Comparison of ENCODE assay signal across 8 cellular contexts in the genomic region with DNA sequence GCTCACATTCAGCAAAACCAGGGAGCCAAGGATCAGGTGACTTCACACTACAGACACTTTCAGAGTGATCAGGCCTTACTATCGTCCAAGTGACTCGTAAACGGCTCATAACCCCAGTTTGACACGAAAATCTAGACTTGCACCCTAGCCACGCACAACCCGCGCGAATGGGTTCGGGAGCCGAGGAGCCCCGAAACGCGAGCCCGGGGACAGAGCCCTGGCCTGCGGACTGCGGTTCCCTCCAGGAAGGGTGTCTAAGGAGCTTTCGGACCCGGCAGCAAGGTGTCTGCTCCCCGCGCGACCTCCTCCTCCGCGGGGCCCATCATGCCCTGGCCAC. TPM values are rescaled to one million over a fixed set of nuclear protein-coding genes. Genes with fewer than 3 reads are reported as not detected.
DNase-seq lines count a peak whose midpoint lies in the region; ATAC-seq and TF ChIP-seq lines count a peak whose summit lies in the region.

No MANE protein-coding gene starts in this region.

- intact Hi-C loops in A673 (cut with micrococcal nuclease; ENCODE audit: unreplicated experiment): loop anchor here (5.0 kb wide), 1 partner anchor 131 kb away; no protein-coding TSS in a partner anchor

- no TSS peak for BruUV-seq in A673 (replicated peaks; lab: Mats Ljungman, UMichigan)

- H3K36me3 Mint-ChIP-seq in memory B cell: no peaks in the 10 kb centered on the region

- CTCF ChIA-PET in A673 (lab: Charles Lee): interaction anchor here (0.7 kb wide), 1 partner anchor 188 kb away, joined by 4 read pairs; no protein-coding TSS in a partner anchor

- H3K9me3 ChIP-seq in A673 (ENCODE audit: low read depth, low read length, poor library complexity, severe bottlenecking): no peaks in the 10 kb centered on the region

- no peaks in the 10 kb centered on the region for H3K36me3 ChIP-seq in A673 (ENCODE audit: insufficient read depth, low read length, poor library complexity, severe bottlenecking)

- in situ Hi-C loops in GM13977 (cut with MboI; ENCODE audit: low pct_unique_long_range_greater_than_20kb, low sequenced_read_pairs, unreplicated experiment): no loop called here

- no peaks in the 10 kb centered on the region for H3K27me3 Mint-ChIP-seq in memory B cell

- H3K9me3 Mint-ChIP-seq in memory B cell: no peaks in the 10 kb centered on the region

- peaks cover 20% of the 10 kb centered on the region for H3K4me1 ChIP-seq in A673 (ENCODE audit: insufficient read depth, low read length, poor library complexity, severe bottlenecking)

- peak overlapping the region; percentile 96 for H3K4me3 ChIP-seq in A673 (ENCODE audit: low read depth, low read length, poor library complexity, severe bottlenecking)

- peak overlapping the region; percentile 97 for H3K27ac ChIP-seq in A673 (ENCODE audit: low read depth, low read length, poor library complexity, severe bottlenecking)

- ATAC-seq in HG02943 (IDR thresholded peaks at IDR 0.05; ENCODE audit: low read depth, unreplicated experiment) (peak; percentile 25), memory B cell (ENCODE audit: low read depth) (peak; percentile 13)

- H3K4me3 Mint-ChIP-seq in memory B cell: peak overlapping the region; percentile 93

- H3K27ac Mint-ChIP-seq in memory B cell: peak overlapping the region; percentile 91

- TF ChIP-seq CTCF in A673 (conservative IDR thresholded peaks at IDR 0.05; ENCODE audit: low read depth, low read length): no peak
- no peak for TF ChIP-seq CTCF in GM13977 (IDR thresholded peaks at IDR 0.05; ENCODE audit: extremely low read depth, insufficient read depth, missing control alignments)

- peaks cover 40% of the 10 kb centered on the region for H3K4me1 Mint-ChIP-seq in memory B cell

- POLR2A ChIA-PET in A673 (lab: Charles Lee; ENCODE audit: low non-redundant PET): interaction anchor here (0.5 to 0.6 kb wide), 3 partner anchors 20 to 1047 kb away, joined by 3 to 9 read pairs (median 4); no protein-coding TSS in a partner anchor

- H3K27me3 ChIP-seq in A673 (replicated peaks; ENCODE audit: insufficient read depth, low read depth, low read length, poor library complexity): no peaks in the 10 kb centered on the region

- DNase-seq in A673 (ENCODE audit: low spot score) (peak; percentile 60), GM13977 (ENCODE audit: low spot score) (peak; percentile 70), NCI-H2029 treated with DMSO at 0.1 percent for 48 hours (lab: John Stamatoyannopoulos, UW) (peak; percentile 14), ecto neural progenitor cell (ENCODE audit: low spot score) (peak; percentile 76), memory B cell (ENCODE audit: low spot score in 2 of 2) (peak in 1 of 2 donors; percentile 29)
- DNase-seq in activated CD4-positive, alpha-beta T cell treated with anti-CD3 and anti-CD28 coated beads for 4 hours: peak; percentile 40 to 43
- DNase-seq in stimulated activated CD8-positive, alpha-beta memory T cell treated with anti-CD3 and anti-CD28 coated beads, Interleukin-4, amount 100 ng/mL, for 4 hours (ENCODE audit: low read depth in 2 of 2, low spot score in 1 of 2): peak; percentile 5 to 16

RNA-seq across cellular contexts. Expression of gene ATL2, which starts 0.8 kb away (rescaled TPM):
- 76.0 and 85.5 TPM in 2 replicates for total RNA-seq in A673 (2021)
